ENCODE assay signal across 1 cellular context in genomic region chr14:35766036-35766699, GRCh38.
TF ChIP-seq lines count a peak whose summit lies in the region.

No MANE protein-coding gene starts in this region.

TF ChIP-seq in WTC11, 78 proteins besides CTCF, POLR2A, EP300 and RAD21 (continued from another document):
- TF ChIP-seq, protein P1, sequence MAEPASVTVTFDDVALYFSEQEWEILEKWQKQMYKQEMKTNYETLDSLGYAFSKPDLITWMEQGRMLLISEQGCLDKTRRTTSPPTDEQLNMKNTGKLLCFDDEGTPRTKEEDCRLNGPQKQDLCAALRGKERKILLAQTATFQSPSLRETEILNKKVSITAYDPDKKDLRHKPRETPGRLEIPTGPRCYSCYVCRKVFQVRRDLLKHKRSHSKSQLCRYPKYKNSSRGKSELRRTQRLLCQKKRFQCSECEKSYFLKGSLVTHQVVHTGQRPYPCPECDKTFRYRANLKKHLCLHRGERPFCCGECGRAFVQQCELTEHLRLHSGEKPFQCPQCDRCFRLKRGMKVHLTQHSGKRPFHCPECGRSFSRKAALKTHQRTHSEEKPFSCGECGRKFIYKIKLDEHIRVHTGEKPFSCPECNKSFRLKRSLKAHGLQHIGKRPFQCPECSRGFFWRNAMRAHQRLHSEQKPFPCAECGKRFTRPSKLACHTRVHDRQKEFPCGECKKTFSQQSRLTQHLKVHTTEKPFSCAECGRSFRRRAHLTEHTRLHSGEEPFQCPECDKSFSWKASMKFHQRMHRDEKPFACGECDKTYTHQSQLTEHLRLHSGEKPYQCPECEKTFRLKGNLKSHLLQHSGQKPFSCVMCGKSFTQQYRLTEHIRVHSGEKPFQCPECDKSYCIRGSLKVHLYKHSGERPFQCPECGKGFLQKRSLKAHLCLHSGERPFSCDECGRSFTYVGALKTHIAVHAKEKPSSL (CRISPR knock-in tag; conservative IDR thresholded peaks at IDR 0.05), result no peak
- TF ChIP-seq SMAD3 (CRISPR knock-in tag; IDR thresholded peaks at IDR 0.05; ENCODE audit: borderline replicate concordance) (no peak), AFF4 (CRISPR knock-in tag; IDR thresholded peaks at IDR 0.05; ENCODE audit: borderline replicate concordance) (no peak), GTF2I (CRISPR knock-in tag; conservative IDR thresholded peaks at IDR 0.05) (no peak), GABPB1 (CRISPR knock-in tag; IDR thresholded peaks at IDR 0.05) (no peak), SMAD4 (CRISPR knock-in tag; IDR thresholded peaks at IDR 0.05) (no peak), FOXK1 (CRISPR knock-in tag; IDR thresholded peaks at IDR 0.05) (no peak), PRRX2 (CRISPR knock-in tag; IDR thresholded peaks at IDR 0.05) (no peak), CBFB (CRISPR knock-in tag; IDR thresholded peaks at IDR 0.05; ENCODE audit: low read depth) (no peak), MLX (CRISPR knock-in tag; IDR thresholded peaks at IDR 0.05) (no peak), ATF3 (CRISPR knock-in tag; conservative IDR thresholded peaks at IDR 0.05) (no peak)
- TF ChIP-seq, protein P2, sequence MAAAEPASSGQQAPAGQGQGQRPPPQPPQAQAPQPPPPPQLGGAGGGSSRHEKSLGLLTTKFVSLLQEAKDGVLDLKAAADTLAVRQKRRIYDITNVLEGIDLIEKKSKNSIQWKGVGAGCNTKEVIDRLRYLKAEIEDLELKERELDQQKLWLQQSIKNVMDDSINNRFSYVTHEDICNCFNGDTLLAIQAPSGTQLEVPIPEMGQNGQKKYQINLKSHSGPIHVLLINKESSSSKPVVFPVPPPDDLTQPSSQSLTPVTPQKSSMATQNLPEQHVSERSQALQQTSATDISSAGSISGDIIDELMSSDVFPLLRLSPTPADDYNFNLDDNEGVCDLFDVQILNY (CRISPR knock-in tag; IDR thresholded peaks at IDR 0.05), result no peak
- TF ChIP-seq, protein P3, sequence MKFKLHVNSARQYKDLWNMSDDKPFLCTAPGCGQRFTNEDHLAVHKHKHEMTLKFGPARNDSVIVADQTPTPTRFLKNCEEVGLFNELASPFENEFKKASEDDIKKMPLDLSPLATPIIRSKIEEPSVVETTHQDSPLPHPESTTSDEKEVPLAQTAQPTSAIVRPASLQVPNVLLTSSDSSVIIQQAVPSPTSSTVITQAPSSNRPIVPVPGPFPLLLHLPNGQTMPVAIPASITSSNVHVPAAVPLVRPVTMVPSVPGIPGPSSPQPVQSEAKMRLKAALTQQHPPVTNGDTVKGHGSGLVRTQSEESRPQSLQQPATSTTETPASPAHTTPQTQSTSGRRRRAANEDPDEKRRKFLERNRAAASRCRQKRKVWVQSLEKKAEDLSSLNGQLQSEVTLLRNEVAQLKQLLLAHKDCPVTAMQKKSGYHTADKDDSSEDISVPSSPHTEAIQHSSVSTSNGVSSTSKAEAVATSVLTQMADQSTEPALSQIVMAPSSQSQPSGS (CRISPR knock-in tag; IDR thresholded peaks at IDR 0.05; ENCODE audit: borderline replicate concordance, low read depth), result no peak
- TF ChIP-seq, protein P4, sequence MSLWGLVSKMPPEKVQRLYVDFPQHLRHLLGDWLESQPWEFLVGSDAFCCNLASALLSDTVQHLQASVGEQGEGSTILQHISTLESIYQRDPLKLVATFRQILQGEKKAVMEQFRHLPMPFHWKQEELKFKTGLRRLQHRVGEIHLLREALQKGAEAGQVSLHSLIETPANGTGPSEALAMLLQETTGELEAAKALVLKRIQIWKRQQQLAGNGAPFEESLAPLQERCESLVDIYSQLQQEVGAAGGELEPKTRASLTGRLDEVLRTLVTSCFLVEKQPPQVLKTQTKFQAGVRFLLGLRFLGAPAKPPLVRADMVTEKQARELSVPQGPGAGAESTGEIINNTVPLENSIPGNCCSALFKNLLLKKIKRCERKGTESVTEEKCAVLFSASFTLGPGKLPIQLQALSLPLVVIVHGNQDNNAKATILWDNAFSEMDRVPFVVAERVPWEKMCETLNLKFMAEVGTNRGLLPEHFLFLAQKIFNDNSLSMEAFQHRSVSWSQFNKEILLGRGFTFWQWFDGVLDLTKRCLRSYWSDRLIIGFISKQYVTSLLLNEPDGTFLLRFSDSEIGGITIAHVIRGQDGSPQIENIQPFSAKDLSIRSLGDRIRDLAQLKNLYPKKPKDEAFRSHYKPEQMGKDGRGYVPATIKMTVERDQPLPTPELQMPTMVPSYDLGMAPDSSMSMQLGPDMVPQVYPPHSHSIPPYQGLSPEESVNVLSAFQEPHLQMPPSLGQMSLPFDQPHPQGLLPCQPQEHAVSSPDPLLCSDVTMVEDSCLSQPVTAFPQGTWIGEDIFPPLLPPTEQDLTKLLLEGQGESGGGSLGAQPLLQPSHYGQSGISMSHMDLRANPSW (CRISPR knock-in tag; conservative IDR thresholded peaks at IDR 0.05; ENCODE audit: low read depth), result no peak
